In the genomic region with DNA sequence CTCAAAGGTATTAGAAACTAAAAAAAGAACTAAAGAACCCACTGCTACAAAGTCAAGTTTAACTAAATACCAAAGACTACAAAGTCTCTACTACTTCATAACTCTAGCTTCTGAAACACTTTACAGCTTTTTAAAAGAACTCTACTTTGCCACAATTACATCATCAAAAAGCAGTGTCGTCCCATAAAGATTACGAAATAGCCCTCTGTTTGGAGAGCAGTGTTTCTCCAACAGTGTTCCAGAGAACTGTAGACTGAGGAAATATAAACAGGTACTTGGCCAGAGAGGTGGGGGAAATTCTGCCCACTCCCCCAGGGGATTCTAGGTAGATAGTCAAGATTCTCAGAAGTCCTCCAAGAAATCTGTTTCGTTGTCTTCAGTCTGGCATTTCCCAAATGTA, we compare ENCODE assay signal across 1 cellular context.
TF ChIP-seq lines count a peak whose summit lies in the region.

No MANE protein-coding gene starts in this region.

TF ChIP-seq in IMR-90, 13 proteins besides CTCF, POLR2A, EP300 and RAD21:
- TF ChIP-seq CEBPB (IDR thresholded peaks at IDR 0.05; ENCODE audit: low read depth, low read length), result peak; percentile 94
- TF ChIP-seq, protein P1, sequence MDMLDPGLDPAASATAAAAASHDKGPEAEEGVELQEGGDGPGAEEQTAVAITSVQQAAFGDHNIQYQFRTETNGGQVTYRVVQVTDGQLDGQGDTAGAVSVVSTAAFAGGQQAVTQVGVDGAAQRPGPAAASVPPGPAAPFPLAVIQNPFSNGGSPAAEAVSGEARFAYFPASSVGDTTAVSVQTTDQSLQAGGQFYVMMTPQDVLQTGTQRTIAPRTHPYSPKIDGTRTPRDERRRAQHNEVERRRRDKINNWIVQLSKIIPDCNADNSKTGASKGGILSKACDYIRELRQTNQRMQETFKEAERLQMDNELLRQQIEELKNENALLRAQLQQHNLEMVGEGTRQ (IDR thresholded peaks at IDR 0.05; ENCODE audit: low read depth, low read length), result no peak
TF ChIP-seq in IMR-90: peak in this region for 1.
